In genomic region chr3:15098503-15099363, GRCh38 we compare ENCODE assay signal across 1 cellular context.
TF ChIP-seq lines count a peak whose summit lies in the region.

Gene RBSN, minus strand, starts transcription at chr3:15099148. Its CDS starts 3,028 bp downstream, at chr3:15096120.

TF ChIP-seq in HEK293, 187 proteins besides CTCF, POLR2A, EP300 and RAD21 (continued from another document and continues in another):
- TF ChIP-seq ZBTB11 (tag by site-specific recombination; conservative IDR thresholded peaks at IDR 0.05; ENCODE audit: low read depth): peak; percentile 80; the same call in 1 of the 2 replicates
- TF ChIP-seq ZNF560 (tag by site-specific recombination; IDR thresholded peaks at IDR 0.05; ENCODE audit: borderline replicate concordance): no peak
- peak; percentile 38; the same call in 1 of the 2 replicates for TF ChIP-seq ELK4 (IDR thresholded peaks at IDR 0.05; ENCODE audit: borderline replicate concordance, low read depth, low read length)
- TF ChIP-seq ZNF571 (tag by site-specific recombination; IDR thresholded peaks at IDR 0.05): no peak
- peak; percentile 100 for TF ChIP-seq ZNF518A (tag by site-specific recombination; conservative IDR thresholded peaks at IDR 0.05; ENCODE audit: low read depth)
- TF ChIP-seq GLI2 (tag by site-specific recombination; IDR thresholded peaks at IDR 0.05; ENCODE audit: borderline replicate concordance, low read depth): no peak
- TF ChIP-seq ZNF544 (tag by site-specific recombination; IDR thresholded peaks at IDR 0.05): no peak
- no peak for TF ChIP-seq ZNF184 (tag by site-specific recombination; IDR thresholded peaks at IDR 0.05)
- 0 out of 2 replicates have a peak, but pooled peaks have one; percentile 8 for TF ChIP-seq ZNF670 (tag by site-specific recombination; IDR thresholded peaks at IDR 0.05; ENCODE audit: low read depth)
- no peak for TF ChIP-seq REPIN1 (tag by site-specific recombination; IDR thresholded peaks at IDR 0.05; ENCODE audit: low read depth)
- TF ChIP-seq ZNF132 (tag by site-specific recombination; IDR thresholded peaks at IDR 0.05; ENCODE audit: borderline replicate concordance): no peak
- peak; percentile 98 for TF ChIP-seq ZNF324 (tag by site-specific recombination; IDR thresholded peaks at IDR 0.05)
- TF ChIP-seq ZNF624 (tag by site-specific recombination; IDR thresholded peaks at IDR 0.05): peak; percentile 70
- TF ChIP-seq ZNF521 (tag by site-specific recombination; IDR thresholded peaks at IDR 0.05): no peak
- no peak for TF ChIP-seq ZNF354C (tag by site-specific recombination; IDR thresholded peaks at IDR 0.05; ENCODE audit: borderline replicate concordance, low read depth)
- TF ChIP-seq ZNF48 (tag by site-specific recombination; IDR thresholded peaks at IDR 0.05): no peak
- TF ChIP-seq ZNF626 (tag by site-specific recombination; IDR thresholded peaks at IDR 0.05): no peak
- TF ChIP-seq ZNF202 (tag by site-specific recombination; IDR thresholded peaks at IDR 0.05; ENCODE audit: borderline replicate concordance): no peak
- no peak for TF ChIP-seq ZNF830 (tag by site-specific recombination; IDR thresholded peaks at IDR 0.05; ENCODE audit: low read depth)
- TF ChIP-seq ZNF223 (tag by site-specific recombination; IDR thresholded peaks at IDR 0.05): peak; percentile 42; the same call in 1 of the 2 replicates
- TF ChIP-seq ZNF175 (tag by site-specific recombination; IDR thresholded peaks at IDR 0.05): no peak
- TF ChIP-seq ZBTB49 (tag by site-specific recombination; IDR thresholded peaks at IDR 0.05; ENCODE audit: low read depth): no peak
- TF ChIP-seq ZNF140 (tag by site-specific recombination; IDR thresholded peaks at IDR 0.05): no peak
- peak; percentile 97 for TF ChIP-seq ZNF362 (tag by site-specific recombination; IDR thresholded peaks at IDR 0.05)
- TF ChIP-seq ZNF292 (tag by site-specific recombination; IDR thresholded peaks at IDR 0.05; ENCODE audit: borderline replicate concordance, low read depth): no peak
- TF ChIP-seq ATF2 (tag by site-specific recombination; IDR thresholded peaks at IDR 0.05; ENCODE audit: low read depth): no peak
- peak; percentile 97 for TF ChIP-seq ZNF639 (tag by site-specific recombination; IDR thresholded peaks at IDR 0.05)
- no peak for TF ChIP-seq ZNF248 (tag by site-specific recombination; IDR thresholded peaks at IDR 0.05)
- TF ChIP-seq ZNF555 (tag by site-specific recombination; conservative IDR thresholded peaks at IDR 0.05): no peak
- no peak; the same call in none of the 2 replicates for TF ChIP-seq ZNF146 (tag by site-specific recombination; IDR thresholded peaks at IDR 0.05)
- peak; percentile 38; the same call in 1 of the 2 replicates for TF ChIP-seq ZNF837 (tag by site-specific recombination; IDR thresholded peaks at IDR 0.05)
- TF ChIP-seq ZNF621 (tag by site-specific recombination; IDR thresholded peaks at IDR 0.05): no peak
- TF ChIP-seq PRDM4 (tag by site-specific recombination; IDR thresholded peaks at IDR 0.05): no peak
- TF ChIP-seq ZNF366 (tag by site-specific recombination; conservative IDR thresholded peaks at IDR 0.05): peak; percentile 87
- peak; percentile 97 for TF ChIP-seq KLF9 (tag by site-specific recombination; IDR thresholded peaks at IDR 0.05; ENCODE audit: low read depth)
- TF ChIP-seq ZNF121 (tag by site-specific recombination; IDR thresholded peaks at IDR 0.05): peak; percentile 24; the same call in 1 of the 2 replicates
- TF ChIP-seq ZNF404 (tag by site-specific recombination; IDR thresholded peaks at IDR 0.05): no peak
